ENCODE assay signal across 18 cellular contexts in genomic region chr1:4063516-4063915, GRCh38.
A peak's percentile ranks its signal among the peaks of the same experiment; 100 is the strongest.
DNase-seq lines count a peak whose midpoint lies in the region; ATAC-seq and TF ChIP-seq lines count a peak whose summit lies in the region.
"Had no signal": no experiment of that assay in that cellular context is flagged by ENCODE, and none has a peak within 500 bp of the region (broad histone marks: within the 10 kb centered on the region; RNA-seq: fewer than 3 reads in every experiment).

No MANE protein-coding gene starts in this region.

- peak overlapping the region; percentile 85 for H3K4me2 ChIP-seq in BLaER1
- peak overlapping the region in 8 of 11 experiments; percentile 56 to 86 (median 75); a peak in 12 of 22 replicates for H3K4me2 ChIP-seq in BLaER1 treated with 17β-estradiol and CSF1 and Interleukin-3, amounts not matched to agents 10 nM and 100 nM

- no peaks in the 10 kb centered on the region for H4K20me1 ChIP-seq in BLaER1
- H4K20me1 ChIP-seq in BLaER1 treated with 17β-estradiol and CSF1 and Interleukin-3, amounts not matched to agents 10 nM and 100 nM = no peaks in the 10 kb centered on the region; a peak in 4 of 22 replicates

- TF ChIP-seq CTCF in upper lobe of right lung (IDR thresholded peaks at IDR 0.05) = no peak

- H3K4me1 ChIP-seq in BLaER1 (peaks cover 28% of the 10 kb centered on the region), upper lobe of right lung (no peaks in the 10 kb centered on the region)
- H3K4me1 ChIP-seq in BLaER1 treated with 17β-estradiol and CSF1 and Interleukin-3, amounts not matched to agents 10 nM and 100 nM = peaks cover 0 to 29% (median 23%) of the 10 kb centered on the region in 10 experiments; a peak in 15 of 20 replicates
- H3K4me1 ChIP-seq: BE2C, Caco-2 had no signal

- no peaks in the 10 kb centered on the region for H3K9me3 ChIP-seq in BLaER1
- no peaks in the 10 kb centered on the region for H3K9me3 ChIP-seq in BLaER1 treated with 17β-estradiol and CSF1 and Interleukin-3, amounts not matched to agents 10 nM and 100 nM (replicated peaks in 1 of 11)
- H3K9me3 ChIP-seq in upper lobe of right lung = no peaks in the 10 kb centered on the region
- H3K9me3 ChIP-seq: BE2C, Caco-2 had no signal

- H3K36me3 ChIP-seq in BLaER1 (no peaks in the 10 kb centered on the region), upper lobe of right lung (no peaks in the 10 kb centered on the region)
- no peaks in the 10 kb centered on the region for H3K36me3 ChIP-seq in BLaER1 treated with 17β-estradiol and CSF1 and Interleukin-3, amounts not matched to agents 10 nM and 100 nM
- H3K36me3 ChIP-seq: BE2C had no signal

- intact Hi-C loops in upper lobe of right lung (cut with DNase I) = no loop called here

- H3K4me3 ChIP-seq in BLaER1 (no peak overlapping the region), upper lobe of right lung (no peak overlapping the region)
- no peak overlapping the region for H3K4me3 ChIP-seq in BLaER1 treated with 17β-estradiol and CSF1 and Interleukin-3, amounts not matched to agents 10 nM and 100 nM
- H3K4me3 ChIP-seq: GM12878, GM23248 had no signal

- peak; percentile 24 for DNase-seq in left lobe of liver (ENCODE audit: low spot score)
- DNase-seq in upper lobe of right lung = peak; percentile 28
- no peak for DNase-seq in AG08395 (ENCODE audit: low spot score)
- DNase-seq in mucosa of gallbladder (ENCODE audit: low spot score) = no peak
- DNase-seq: AML-193; BE2C; CD4-positive, CD25-positive, alpha-beta regulatory T cell; CD8-positive, alpha-beta T cell; DMS153; DND-41; GM23248; H7; HCEC 1CT had no signal

- H3K27ac ChIP-seq in BLaER1 (0 out of 2 replicates have a peak overlapping the region, but pooled peaks have one; percentile 19), upper lobe of right lung (no peak overlapping the region)
- no peak overlapping the region for H3K27ac ChIP-seq in BLaER1 treated with 17β-estradiol and CSF1 and Interleukin-3, amounts not matched to agents 10 nM and 100 nM
- H3K27ac ChIP-seq: C4-2B, GM23248 had no signal

- no peak for ATAC-seq in left lobe of liver
- no peak for ATAC-seq in upper lobe of right lung
- ATAC-seq: CD8-positive, alpha-beta T cell; GM12878 had no signal

- H3K9ac ChIP-seq in BLaER1 = no peak overlapping the region
- no peak overlapping the region for H3K9ac ChIP-seq in BLaER1 treated with 17β-estradiol and CSF1 and Interleukin-3, amounts not matched to agents 10 nM and 100 nM
- H3K9ac ChIP-seq: GM23248 had no signal

- H3K27me3 ChIP-seq in BLaER1 (no peaks in the 10 kb centered on the region), upper lobe of right lung (no peaks in the 10 kb centered on the region)
- H3K27me3 ChIP-seq in BLaER1 treated with 17β-estradiol and CSF1 and Interleukin-3, amounts not matched to agents 10 nM and 100 nM = no peaks in the 10 kb centered on the region
- H3K27me3 ChIP-seq: BE2C had no signal

Comparison
In these comparisons a context has a peak if more than half of its experiments do, and no peak if none do; other contexts are left out.
1. DNase-seq: peak in left lobe of liver (single experiment) and upper lobe of right lung (single experiment); none in AG08395 (single experiment) and mucosa of gallbladder (single experiment).